In the genomic region with DNA sequence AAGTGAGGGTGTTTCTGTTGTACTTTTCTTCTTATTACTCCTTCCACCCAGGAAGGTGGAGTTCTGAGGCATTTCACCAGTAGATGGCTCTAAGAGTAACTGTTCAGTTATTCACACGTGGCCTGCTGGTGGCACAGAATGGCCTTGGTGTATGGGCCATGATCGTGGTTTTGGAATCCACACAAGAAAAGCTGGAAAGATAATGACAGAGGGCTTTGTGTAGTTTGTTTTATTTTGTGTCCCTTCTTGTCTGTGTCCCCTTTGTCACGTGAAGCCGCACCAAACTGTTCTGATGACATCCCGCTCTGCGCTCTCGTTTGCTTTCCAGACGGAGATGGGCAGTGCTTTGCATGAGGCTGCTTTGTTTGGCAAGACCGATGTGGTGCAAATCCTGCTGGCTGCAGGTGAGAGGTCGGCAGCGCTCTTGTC, we compare ENCODE assay signal across 1 cellular context.
A peak's percentile ranks its signal among the peaks of the same experiment; 100 is the strongest.
TF ChIP-seq lines count a peak whose summit lies in the region.

No MANE protein-coding gene starts in this region.

TF ChIP-seq in K562, 482 proteins besides CTCF, POLR2A, EP300 and RAD21 (continued from another document and continues in another):
- TF ChIP-seq, protein P1, sequence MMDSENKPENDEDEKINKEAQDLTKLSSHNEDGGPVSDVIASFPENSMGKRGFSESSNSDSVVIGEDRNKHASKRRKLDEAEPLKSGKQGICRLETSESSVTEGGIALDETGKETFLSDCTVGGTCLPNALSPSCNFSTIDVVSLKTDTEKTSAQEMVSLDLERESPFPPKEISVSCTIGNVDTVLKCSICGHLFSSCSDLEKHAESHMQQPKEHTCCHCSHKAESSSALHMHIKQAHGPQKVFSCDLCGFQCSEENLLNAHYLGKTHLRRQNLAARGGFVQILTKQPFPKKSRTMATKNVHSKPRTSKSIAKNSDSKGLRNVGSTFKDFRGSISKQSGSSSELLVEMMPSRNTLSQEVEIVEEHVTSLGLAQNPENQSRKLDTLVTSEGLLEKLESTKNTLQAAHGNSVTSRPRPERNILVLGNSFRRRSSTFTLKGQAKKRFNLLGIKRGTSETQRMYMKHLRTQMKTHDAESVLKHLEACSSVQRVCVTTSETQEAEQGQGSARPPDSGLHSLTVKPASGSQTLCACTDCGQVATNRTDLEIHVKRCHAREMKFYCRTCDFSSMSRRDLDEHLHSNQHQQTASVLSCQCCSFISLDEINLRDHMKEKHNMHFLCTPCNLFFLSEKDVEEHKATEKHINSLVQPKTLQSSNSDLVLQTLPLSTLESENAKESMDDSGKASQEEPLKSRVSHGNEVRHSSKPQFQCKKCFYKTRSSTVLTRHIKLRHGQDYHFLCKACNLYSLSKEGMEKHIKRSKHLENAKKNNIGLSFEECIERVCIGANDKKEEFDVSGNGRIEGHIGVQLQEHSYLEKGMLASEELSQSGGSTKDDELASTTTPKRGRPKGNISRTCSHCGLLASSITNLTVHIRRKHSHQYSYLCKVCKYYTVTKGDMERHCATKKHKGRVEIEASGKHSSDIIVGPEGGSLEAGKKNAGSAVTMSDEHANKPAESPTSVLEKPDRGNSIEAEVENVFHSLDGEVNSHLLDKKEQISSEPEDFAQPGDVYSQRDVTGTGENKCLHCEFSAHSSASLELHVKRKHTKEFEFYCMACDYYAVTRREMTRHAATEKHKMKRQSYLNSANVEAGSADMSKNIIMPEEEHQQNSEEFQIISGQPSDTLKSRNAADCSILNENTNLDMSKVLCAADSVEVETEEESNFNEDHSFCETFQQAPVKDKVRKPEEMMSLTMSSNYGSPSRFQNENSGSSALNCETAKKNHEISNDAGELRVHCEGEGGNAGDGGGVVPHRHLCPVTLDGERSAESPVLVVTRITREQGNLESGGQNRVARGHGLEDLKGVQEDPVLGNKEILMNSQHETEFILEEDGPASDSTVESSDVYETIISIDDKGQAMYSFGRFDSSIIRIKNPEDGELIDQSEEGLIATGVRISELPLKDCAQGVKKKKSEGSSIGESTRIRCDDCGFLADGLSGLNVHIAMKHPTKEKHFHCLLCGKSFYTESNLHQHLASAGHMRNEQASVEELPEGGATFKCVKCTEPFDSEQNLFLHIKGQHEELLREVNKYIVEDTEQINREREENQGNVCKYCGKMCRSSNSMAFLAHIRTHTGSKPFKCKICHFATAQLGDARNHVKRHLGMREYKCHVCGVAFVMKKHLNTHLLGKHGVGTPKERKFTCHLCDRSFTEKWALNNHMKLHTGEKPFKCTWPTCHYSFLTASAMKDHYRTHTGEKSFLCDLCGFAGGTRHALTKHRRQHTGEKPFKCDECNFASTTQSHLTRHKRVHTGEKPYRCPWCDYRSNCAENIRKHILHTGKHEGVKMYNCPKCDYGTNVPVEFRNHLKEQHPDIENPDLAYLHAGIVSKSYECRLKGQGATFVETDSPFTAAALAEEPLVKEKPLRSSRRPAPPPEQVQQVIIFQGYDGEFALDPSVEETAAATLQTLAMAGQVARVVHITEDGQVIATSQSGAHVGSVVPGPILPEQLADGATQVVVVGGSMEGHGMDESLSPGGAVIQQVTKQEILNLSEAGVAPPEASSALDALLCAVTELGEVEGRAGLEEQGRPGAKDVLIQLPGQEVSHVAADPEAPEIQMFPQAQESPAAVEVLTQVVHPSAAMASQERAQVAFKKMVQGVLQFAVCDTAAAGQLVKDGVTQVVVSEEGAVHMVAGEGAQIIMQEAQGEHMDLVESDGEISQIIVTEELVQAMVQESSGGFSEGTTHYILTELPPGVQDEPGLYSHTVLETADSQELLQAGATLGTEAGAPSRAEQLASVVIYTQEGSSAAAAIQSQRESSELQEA (IDR thresholded peaks at IDR 0.05; ENCODE audit: low read depth): 0 out of 2 replicates have a peak, but pooled peaks have one; percentile 5
- TF ChIP-seq KDM2B (CRISPR knock-in tag; IDR thresholded peaks at IDR 0.05) (no peak), DIDO1 (tag; IDR thresholded peaks at IDR 0.05; ENCODE audit: low read depth) (no peak), PRMT5 (CRISPR knock-in tag; IDR thresholded peaks at IDR 0.05) (no peak), SMC3 (conservative IDR thresholded peaks at IDR 0.05; ENCODE audit: insufficient read depth, low read depth, low read length) (peak; percentile 36; the same call in 1 of the 2 replicates), BRF1 (IDR thresholded peaks at IDR 0.05; ENCODE audit: borderline replicate concordance, extremely low read depth, insufficient read length) (no peak), ZNF79 (CRISPR knock-in tag; IDR thresholded peaks at IDR 0.05; ENCODE audit: low read depth) (no peak), MCM3 (IDR thresholded peaks at IDR 0.05) (no peak), KAT7 (CRISPR knock-in tag; IDR thresholded peaks at IDR 0.05; ENCODE audit: borderline replicate concordance) (no peak), ATF1 (CRISPR knock-in tag; IDR thresholded peaks at IDR 0.05) (no peak), ATF1 (tag; IDR thresholded peaks at IDR 0.05) (no peak), ZNF766 (CRISPR knock-in tag; conservative IDR thresholded peaks at IDR 0.05) (no peak), ZNF124 (CRISPR knock-in tag; IDR thresholded peaks at IDR 0.05) (no peak), CAMTA2 (CRISPR knock-in tag; conservative IDR thresholded peaks at IDR 0.05) (no peak), SRSF9 (IDR thresholded peaks at IDR 0.05; ENCODE audit: borderline replicate concordance, low read depth, low read length) (no peak), ZNF584 (CRISPR knock-in tag; IDR thresholded peaks at IDR 0.05; ENCODE audit: low read depth) (no peak), NBN (IDR thresholded peaks at IDR 0.05; ENCODE audit: low read depth) (no peak), FOXK2 (conservative IDR thresholded peaks at IDR 0.05 in 1 of 2, IDR thresholded peaks at IDR 0.05 in 1 of 2; ENCODE audit: low read depth in 2 of 2) (no peak), PTTG1 (tag; IDR thresholded peaks at IDR 0.05; ENCODE audit: low read depth) (no peak), PHF20 (IDR thresholded peaks at IDR 0.05; ENCODE audit: partially characterized antibody) (no peak), SP2 (IDR thresholded peaks at IDR 0.05; ENCODE audit: extremely low read depth, low read depth, low read length, poor library complexity, severe bottlenecking) (no peak), TFAM (CRISPR knock-in tag; conservative IDR thresholded peaks at IDR 0.05) (no peak), RFX1 (IDR thresholded peaks at IDR 0.05) (no peak), RAD51 (IDR thresholded peaks at IDR 0.05; ENCODE audit: borderline replicate concordance, low read depth) (no peak), GATAD2B (IDR thresholded peaks at IDR 0.05; ENCODE audit: borderline replicate concordance) (no peak), ZKSCAN1 (IDR thresholded peaks at IDR 0.05; ENCODE audit: low read depth, low read length) (no peak)
- TF ChIP-seq, protein P2, sequence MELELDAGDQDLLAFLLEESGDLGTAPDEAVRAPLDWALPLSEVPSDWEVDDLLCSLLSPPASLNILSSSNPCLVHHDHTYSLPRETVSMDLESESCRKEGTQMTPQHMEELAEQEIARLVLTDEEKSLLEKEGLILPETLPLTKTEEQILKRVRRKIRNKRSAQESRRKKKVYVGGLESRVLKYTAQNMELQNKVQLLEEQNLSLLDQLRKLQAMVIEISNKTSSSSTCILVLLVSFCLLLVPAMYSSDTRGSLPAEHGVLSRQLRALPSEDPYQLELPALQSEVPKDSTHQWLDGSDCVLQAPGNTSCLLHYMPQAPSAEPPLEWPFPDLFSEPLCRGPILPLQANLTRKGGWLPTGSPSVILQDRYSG (tag; conservative IDR thresholded peaks at IDR 0.05; ENCODE audit: low read depth): 0 out of 2 replicates have a peak, but pooled peaks have one; percentile 26
- TF ChIP-seq, protein P3, sequence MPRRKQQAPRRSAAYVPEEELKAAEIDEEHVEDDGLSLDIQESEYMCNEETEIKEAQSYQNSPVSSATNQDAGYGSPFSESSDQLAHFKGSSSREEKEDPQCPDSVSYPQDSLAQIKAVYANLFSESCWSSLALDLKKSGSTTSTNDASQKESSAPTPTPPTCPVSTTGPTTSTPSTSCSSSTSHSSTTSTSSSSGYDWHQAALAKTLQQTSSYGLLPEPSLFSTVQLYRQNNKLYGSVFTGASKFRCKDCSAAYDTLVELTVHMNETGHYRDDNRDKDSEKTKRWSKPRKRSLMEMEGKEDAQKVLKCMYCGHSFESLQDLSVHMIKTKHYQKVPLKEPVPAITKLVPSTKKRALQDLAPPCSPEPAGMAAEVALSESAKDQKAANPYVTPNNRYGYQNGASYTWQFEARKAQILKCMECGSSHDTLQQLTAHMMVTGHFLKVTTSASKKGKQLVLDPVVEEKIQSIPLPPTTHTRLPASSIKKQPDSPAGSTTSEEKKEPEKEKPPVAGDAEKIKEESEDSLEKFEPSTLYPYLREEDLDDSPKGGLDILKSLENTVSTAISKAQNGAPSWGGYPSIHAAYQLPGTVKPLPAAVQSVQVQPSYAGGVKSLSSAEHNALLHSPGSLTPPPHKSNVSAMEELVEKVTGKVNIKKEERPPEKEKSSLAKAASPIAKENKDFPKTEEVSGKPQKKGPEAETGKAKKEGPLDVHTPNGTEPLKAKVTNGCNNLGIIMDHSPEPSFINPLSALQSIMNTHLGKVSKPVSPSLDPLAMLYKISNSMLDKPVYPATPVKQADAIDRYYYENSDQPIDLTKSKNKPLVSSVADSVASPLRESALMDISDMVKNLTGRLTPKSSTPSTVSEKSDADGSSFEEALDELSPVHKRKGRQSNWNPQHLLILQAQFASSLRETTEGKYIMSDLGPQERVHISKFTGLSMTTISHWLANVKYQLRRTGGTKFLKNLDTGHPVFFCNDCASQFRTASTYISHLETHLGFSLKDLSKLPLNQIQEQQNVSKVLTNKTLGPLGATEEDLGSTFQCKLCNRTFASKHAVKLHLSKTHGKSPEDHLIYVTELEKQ (CRISPR knock-in tag; IDR thresholded peaks at IDR 0.05): no peak
- TF ChIP-seq, protein P4, sequence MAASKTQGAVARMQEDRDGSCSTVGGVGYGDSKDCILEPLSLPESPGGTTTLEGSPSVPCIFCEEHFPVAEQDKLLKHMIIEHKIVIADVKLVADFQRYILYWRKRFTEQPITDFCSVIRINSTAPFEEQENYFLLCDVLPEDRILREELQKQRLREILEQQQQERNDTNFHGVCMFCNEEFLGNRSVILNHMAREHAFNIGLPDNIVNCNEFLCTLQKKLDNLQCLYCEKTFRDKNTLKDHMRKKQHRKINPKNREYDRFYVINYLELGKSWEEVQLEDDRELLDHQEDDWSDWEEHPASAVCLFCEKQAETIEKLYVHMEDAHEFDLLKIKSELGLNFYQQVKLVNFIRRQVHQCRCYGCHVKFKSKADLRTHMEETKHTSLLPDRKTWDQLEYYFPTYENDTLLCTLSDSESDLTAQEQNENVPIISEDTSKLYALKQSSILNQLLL (CRISPR knock-in tag; IDR thresholded peaks at IDR 0.05; ENCODE audit: borderline replicate concordance): no peak
- TF ChIP-seq, protein P5, sequence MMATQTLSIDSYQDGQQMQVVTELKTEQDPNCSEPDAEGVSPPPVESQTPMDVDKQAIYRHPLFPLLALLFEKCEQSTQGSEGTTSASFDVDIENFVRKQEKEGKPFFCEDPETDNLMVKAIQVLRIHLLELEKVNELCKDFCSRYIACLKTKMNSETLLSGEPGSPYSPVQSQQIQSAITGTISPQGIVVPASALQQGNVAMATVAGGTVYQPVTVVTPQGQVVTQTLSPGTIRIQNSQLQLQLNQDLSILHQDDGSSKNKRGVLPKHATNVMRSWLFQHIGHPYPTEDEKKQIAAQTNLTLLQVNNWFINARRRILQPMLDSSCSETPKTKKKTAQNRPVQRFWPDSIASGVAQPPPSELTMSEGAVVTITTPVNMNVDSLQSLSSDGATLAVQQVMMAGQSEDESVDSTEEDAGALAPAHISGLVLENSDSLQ (IDR thresholded peaks at IDR 0.05): no peak
- TF ChIP-seq, protein P6, sequence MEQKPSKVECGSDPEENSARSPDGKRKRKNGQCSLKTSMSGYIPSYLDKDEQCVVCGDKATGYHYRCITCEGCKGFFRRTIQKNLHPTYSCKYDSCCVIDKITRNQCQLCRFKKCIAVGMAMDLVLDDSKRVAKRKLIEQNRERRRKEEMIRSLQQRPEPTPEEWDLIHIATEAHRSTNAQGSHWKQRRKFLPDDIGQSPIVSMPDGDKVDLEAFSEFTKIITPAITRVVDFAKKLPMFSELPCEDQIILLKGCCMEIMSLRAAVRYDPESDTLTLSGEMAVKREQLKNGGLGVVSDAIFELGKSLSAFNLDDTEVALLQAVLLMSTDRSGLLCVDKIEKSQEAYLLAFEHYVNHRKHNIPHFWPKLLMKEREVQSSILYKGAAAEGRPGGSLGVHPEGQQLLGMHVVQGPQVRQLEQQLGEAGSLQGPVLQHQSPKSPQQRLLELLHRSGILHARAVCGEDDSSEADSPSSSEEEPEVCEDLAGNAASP (IDR thresholded peaks at IDR 0.05): no peak
- TF ChIP-seq, protein P7, sequence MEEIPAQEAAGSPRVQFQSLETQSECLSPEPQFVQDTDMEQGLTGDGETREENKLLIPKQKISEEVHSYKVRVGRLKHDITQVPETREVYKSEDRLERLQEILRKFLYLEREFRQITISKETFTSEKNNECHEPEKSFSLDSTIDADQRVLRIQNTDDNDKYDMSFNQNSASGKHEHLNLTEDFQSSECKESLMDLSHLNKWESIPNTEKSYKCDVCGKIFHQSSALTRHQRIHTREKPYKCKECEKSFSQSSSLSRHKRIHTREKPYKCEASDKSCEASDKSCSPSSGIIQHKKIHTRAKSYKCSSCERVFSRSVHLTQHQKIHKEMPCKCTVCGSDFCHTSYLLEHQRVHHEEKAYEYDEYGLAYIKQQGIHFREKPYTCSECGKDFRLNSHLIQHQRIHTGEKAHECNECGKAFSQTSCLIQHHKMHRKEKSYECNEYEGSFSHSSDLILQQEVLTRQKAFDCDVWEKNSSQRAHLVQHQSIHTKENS (CRISPR knock-in tag; IDR thresholded peaks at IDR 0.05): no peak
